In the genomic region with DNA sequence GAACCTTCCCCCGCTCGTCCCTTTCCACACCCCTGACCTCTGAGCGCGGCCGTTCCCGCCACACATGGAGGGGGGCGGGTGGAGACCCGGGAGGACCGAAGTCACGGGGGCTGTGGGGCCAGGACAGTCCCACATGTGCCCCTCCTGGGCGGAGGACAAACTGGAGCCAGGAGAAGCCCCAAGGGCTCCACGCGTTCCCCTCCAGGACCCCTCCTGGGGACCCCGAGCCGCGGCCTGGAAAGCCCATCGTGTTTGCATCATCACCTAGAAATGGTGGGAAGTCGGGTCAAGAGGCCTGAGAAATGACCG, we compare ENCODE assay signal across 7 cellular contexts. TPM values are rescaled to one million over a fixed set of nuclear protein-coding genes. Genes with fewer than 3 reads are reported as not detected.
DNase-seq lines count a peak whose midpoint lies in the region; ATAC-seq and TF ChIP-seq lines count a peak whose summit lies in the region.

No MANE protein-coding gene starts in this region.

- H3K36me3 ChIP-seq in HAP-1 (replicated peaks) (no peaks in the 10 kb centered on the region), iPS DF 6.9 (ENCODE audit: control insufficient read depth, insufficient read depth, low read length) (no peaks in the 10 kb centered on the region)

- no peak for TF ChIP-seq CTCF in activated B cell treated with CpG ODN at 0.5 μM for 24 hours (IDR thresholded peaks at IDR 0.05)

- H3K4me1 ChIP-seq in HAP-1: peaks cover 7% of the 10 kb centered on the region; the same call in 1 of the 2 replicates
- H3K4me1 ChIP-seq in iPS DF 6.9 (ENCODE audit: control insufficient read depth, insufficient read depth, low read length): peaks cover 2% of the 10 kb centered on the region; the same call in 1 of the 2 replicates

- H3K27me3 Mint-ChIP-seq in activated B cell treated with CpG ODN at 0.5 μM for 24 hours: no peaks in the 10 kb centered on the region
- H3K27me3 Mint-ChIP-seq in stimulated activated memory B cell treated with anti-CD40 and anti-IgM and Interleukin-4, amounts not matched to agents 10 μg/mL and 1 μg/mL and 100 μg/mL, for 72 hours: peaks cover 9% of the 10 kb centered on the region

- H3K27ac Mint-ChIP-seq in activated B cell treated with CpG ODN at 0.5 μM for 24 hours: no peak overlapping the region
- peak overlapping the region; percentile 66 for H3K27ac Mint-ChIP-seq in stimulated activated memory B cell treated with anti-CD40 and anti-IgM and Interleukin-4, amounts not matched to agents 10 μg/mL and 1 μg/mL and 100 μg/mL, for 72 hours

- DNase-seq in HAP-1 (ENCODE audit: low spot score in 2 of 2) (no peak), activated B cell treated with CpG ODN at 0.5 μM for 24 hours (no peak), iPS DF 6.9 (ENCODE audit: low read depth, low spot score) (no peak), NCI-H2171 (lab: John Stamatoyannopoulos, UW) (no peak), inferior parietal cortex (ENCODE audit: extremely low spot score) (no peak)

- POLR2A ChIA-PET in activated B cell treated with CpG ODN at 0.5 μM for 24 hours (lab: Charles Lee): interaction anchor here (2.1 to 3.3 kb wide), 3 partner anchors 18 to 49 kb away, joined by 10 to 35 read pairs (median 24); no protein-coding TSS in a partner anchor

- no peak overlapping the region for H3K27ac ChIP-seq in iPS DF 6.9 (ENCODE audit: low read length)

- H3K27me3 ChIP-seq in HAP-1 (ENCODE audit: low read depth) (no peaks in the 10 kb centered on the region), iPS DF 6.9 (ENCODE audit: control insufficient read depth, insufficient read depth, low read length) (no peaks in the 10 kb centered on the region; the same call in 1 of the 2 replicates)

- CTCF ChIA-PET in activated B cell treated with CpG ODN at 0.5 μM for 24 hours (lab: Charles Lee): no interaction called here

- no peak for ATAC-seq in activated B cell treated with CpG ODN at 0.5 μM for 24 hours (ENCODE audit: low read depth)
- ATAC-seq in stimulated activated memory B cell treated with anti-CD40 and anti-IgM and Interleukin-4, amounts not matched to agents 10 μg/mL and 1 μg/mL and 100 μg/mL, for 72 hours: no peak
- no peak for ATAC-seq in GM18520 (IDR thresholded peaks at IDR 0.05; ENCODE audit: unreplicated experiment)

- no peaks in the 10 kb centered on the region for H3K9me3 ChIP-seq in HAP-1
- H3K9me3 ChIP-seq in iPS DF 6.9 (ENCODE audit: control insufficient read depth, insufficient read depth, low read length): no peaks in the 10 kb centered on the region

- intact Hi-C loops in activated B cell treated with CpG ODN at 0.5 μM for 24 hours (cut with micrococcal nuclease): loop anchor here (2.0 to 5.0 kb wide), 3 partner anchors 48 to 183 kb away; a partner anchor contains a TSS

- no CpG with 5 or more reads among the region's 19 CpGs for WGBS in iPS DF 6.9 (ENCODE audit: insufficient coverage, insufficient read length)

- H3K4me3 ChIP-seq in HAP-1: peak overlapping the region; percentile 73
- peak overlapping the region; percentile 79; the same call in 1 of the 2 replicates for H3K4me3 ChIP-seq in iPS DF 6.9 (ENCODE audit: low read length)

- peak overlapping the region; percentile 69 for H3K4me3 Mint-ChIP-seq in activated B cell treated with CpG ODN at 0.5 μM for 24 hours
- peak overlapping the region; percentile 79 for H3K4me3 Mint-ChIP-seq in stimulated activated memory B cell treated with anti-CD40 and anti-IgM and Interleukin-4, amounts not matched to agents 10 μg/mL and 1 μg/mL and 100 μg/mL, for 72 hours

- in situ Hi-C loops in HAP-1 (cut with MboI; ENCODE audit: low sequenced_read_pairs): no loop called here

- peaks cover 56% of the 10 kb centered on the region for H3K4me1 Mint-ChIP-seq in activated B cell treated with CpG ODN at 0.5 μM for 24 hours
- peaks cover 50% of the 10 kb centered on the region for H3K4me1 Mint-ChIP-seq in stimulated activated memory B cell treated with anti-CD40 and anti-IgM and Interleukin-4, amounts not matched to agents 10 μg/mL and 1 μg/mL and 100 μg/mL, for 72 hours

- no peaks in the 10 kb centered on the region for H3K36me3 Mint-ChIP-seq in activated B cell treated with CpG ODN at 0.5 μM for 24 hours (ENCODE audit: low read depth)
- no peaks in the 10 kb centered on the region for H3K36me3 Mint-ChIP-seq in stimulated activated memory B cell treated with anti-CD40 and anti-IgM and Interleukin-4, amounts not matched to agents 10 μg/mL and 1 μg/mL and 100 μg/mL, for 72 hours

- H3K9me3 Mint-ChIP-seq in activated B cell treated with CpG ODN at 0.5 μM for 24 hours: no peaks in the 10 kb centered on the region
- no peaks in the 10 kb centered on the region for H3K9me3 Mint-ChIP-seq in stimulated activated memory B cell treated with anti-CD40 and anti-IgM and Interleukin-4, amounts not matched to agents 10 μg/mL and 1 μg/mL and 100 μg/mL, for 72 hours

RNA-seq across cellular contexts. Expression of a gene that starts 0.6 kb away (rescaled TPM):
- 132 and 150 TPM in 2 replicates for total RNA-seq in activated B cell treated with CpG ODN at 0.5 μM for 24 hours
